In the genomic region with DNA sequence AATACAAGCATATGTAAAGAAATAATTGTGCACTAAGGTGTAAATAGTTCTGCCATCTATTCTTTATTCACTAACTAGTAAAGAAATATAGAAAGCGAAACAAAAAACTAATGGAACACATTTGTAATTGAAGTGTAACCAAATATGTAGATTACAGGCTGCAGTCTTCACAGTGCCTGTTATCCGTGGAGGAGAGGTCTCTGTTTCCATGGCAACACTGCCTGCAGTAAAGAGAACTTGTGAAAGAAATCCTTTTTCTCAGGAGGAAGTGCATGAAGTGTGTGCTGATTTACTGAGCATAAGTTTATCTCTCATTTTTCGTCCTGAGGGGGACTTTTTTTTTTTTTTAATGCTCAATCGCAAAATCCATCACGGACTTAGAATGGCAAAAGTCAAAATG, we compare ENCODE assay signal across 11 cellular contexts.
DNase-seq lines count a peak whose midpoint lies in the region; ATAC-seq and TF ChIP-seq lines count a peak whose summit lies in the region.
"Had no signal": no experiment of that assay in that cellular context is flagged by ENCODE, and none has a peak within 500 bp of the region (broad histone marks: within the 10 kb centered on the region; RNA-seq: fewer than 3 reads in every experiment).

No MANE protein-coding gene starts in this region.

- in situ Hi-C loops in brain microvascular endothelial cell (cut with HindIII; ENCODE audit: low pct_ligation_motif_present, low sequenced_read_pairs) = no loop called here

- H3K27ac ChIP-seq in brain microvascular endothelial cell = no peak overlapping the region
- H3K27ac ChIP-seq: 22Rv1, sigmoid colon had no signal

- no peak overlapping the region for H3K4me3 ChIP-seq in brain microvascular endothelial cell (ENCODE audit: low read depth, low read length)
- H3K4me3 ChIP-seq: sigmoid colon had no signal

- ATAC-seq in GM19324 (IDR thresholded peaks at IDR 0.05; ENCODE audit: low FRiP score, unreplicated experiment) = peak; percentile 41
- ATAC-seq: left colon had no signal

- H3K36me3 ChIP-seq in brain microvascular endothelial cell (replicated peaks) = no peaks in the 10 kb centered on the region
- H3K36me3 ChIP-seq: sigmoid colon had no signal

- H3K27me3 ChIP-seq in brain microvascular endothelial cell (replicated peaks) = no peaks in the 10 kb centered on the region
- H3K27me3 ChIP-seq: sigmoid colon had no signal

- DNase-seq in DMS 273 (lab: John Stamatoyannopoulos, UW; ENCODE audit: unreplicated experiment) = peak; percentile 50
- no peak for DNase-seq in DMS 273 treated with DMSO at 0.1 percent for 48 hours (lab: John Stamatoyannopoulos, UW)
- DNase-seq in NCI-H69 (lab: John Stamatoyannopoulos, UW) = peak; percentile 59
- peak; percentile 74 for DNase-seq in left kidney (ENCODE audit: low read depth, low spot score)
- DNase-seq in stimulated activated CD8-positive, alpha-beta memory T cell treated with anti-CD3 and anti-CD28 coated beads, Interleukin-4, amount 100 ng/mL, for 48 hours = no peak
- no peak for DNase-seq in GOT3 (lab: John Stamatoyannopoulos, UW)
- no peak for DNase-seq in brain microvascular endothelial cell
- DNase-seq: left colon, sigmoid colon had no signal

- no peak for TF ChIP-seq CTCF in brain microvascular endothelial cell (IDR thresholded peaks at IDR 0.05; ENCODE audit: low read depth, low read length, missing control alignments)

Comparison
In these comparisons a context has a peak if more than half of its experiments do, and no peak if none do; other contexts are left out.
1. DNase-seq: peak in DMS 273 (single experiment), NCI-H69 (single experiment) and left kidney (single experiment); none in DMS 273 treated with DMSO at 0.1 percent for 48 hours (single experiment), stimulated activated CD8-positive, alpha-beta memory T cell treated with anti-CD3 and anti-CD28 coated beads, Interleukin-4, amount 100 ng/mL, for 48 hours (single experiment), GOT3 (single experiment) and brain microvascular endothelial cell (single experiment).